ENCODE assay signal across 1 cellular context in the genomic region with DNA sequence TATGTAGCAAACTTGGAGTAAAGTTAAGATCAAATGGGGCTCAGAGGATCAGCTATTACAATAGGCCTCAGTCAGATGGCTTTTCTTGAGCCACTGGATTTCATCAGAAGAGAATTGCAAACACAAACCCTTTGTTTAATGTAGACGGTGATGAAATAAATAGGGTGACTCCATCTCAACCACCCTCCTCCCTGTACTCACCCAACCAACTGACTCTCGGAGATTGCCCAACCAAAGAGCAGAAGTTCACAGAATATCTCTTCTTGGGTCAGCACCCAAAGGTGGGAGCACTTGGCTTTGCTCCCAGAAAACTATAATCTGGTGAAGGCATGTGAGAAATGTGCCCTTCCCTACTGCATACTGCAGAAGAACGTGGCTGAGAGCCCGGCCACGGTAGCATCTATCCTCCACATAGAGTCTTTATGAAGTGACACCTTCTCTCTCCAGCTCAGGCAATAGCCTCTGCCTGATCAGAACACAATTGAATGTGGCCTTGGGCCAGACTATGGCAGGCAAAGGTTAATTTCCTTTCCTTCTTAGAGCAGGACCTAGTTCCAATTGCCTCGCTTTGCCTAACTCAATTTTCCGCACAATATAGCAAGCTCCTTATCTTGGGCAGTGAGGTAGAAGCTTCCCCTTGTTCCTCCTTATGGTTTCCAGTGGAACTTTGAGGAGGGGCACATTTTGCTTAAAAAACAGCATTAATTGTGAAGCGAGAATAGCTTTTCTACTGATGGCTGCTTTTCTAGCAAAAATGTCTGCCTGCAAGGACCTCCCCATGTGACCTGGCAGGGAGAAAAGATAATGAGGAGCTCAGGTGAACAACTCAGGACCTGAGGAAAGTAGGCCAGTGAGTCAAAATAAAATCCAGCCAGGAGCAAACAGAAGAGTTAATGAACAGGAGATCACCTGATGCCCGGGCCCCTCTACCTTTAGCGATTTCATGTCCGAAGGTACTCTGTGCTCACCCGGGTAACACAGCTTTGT.
TF ChIP-seq lines count a peak whose summit lies in the region.

No MANE protein-coding gene starts in this region.

TF ChIP-seq in K562, 482 proteins besides CTCF, POLR2A, EP300 and RAD21 (continued from another document and continues in another):
- TF ChIP-seq, protein P1, sequence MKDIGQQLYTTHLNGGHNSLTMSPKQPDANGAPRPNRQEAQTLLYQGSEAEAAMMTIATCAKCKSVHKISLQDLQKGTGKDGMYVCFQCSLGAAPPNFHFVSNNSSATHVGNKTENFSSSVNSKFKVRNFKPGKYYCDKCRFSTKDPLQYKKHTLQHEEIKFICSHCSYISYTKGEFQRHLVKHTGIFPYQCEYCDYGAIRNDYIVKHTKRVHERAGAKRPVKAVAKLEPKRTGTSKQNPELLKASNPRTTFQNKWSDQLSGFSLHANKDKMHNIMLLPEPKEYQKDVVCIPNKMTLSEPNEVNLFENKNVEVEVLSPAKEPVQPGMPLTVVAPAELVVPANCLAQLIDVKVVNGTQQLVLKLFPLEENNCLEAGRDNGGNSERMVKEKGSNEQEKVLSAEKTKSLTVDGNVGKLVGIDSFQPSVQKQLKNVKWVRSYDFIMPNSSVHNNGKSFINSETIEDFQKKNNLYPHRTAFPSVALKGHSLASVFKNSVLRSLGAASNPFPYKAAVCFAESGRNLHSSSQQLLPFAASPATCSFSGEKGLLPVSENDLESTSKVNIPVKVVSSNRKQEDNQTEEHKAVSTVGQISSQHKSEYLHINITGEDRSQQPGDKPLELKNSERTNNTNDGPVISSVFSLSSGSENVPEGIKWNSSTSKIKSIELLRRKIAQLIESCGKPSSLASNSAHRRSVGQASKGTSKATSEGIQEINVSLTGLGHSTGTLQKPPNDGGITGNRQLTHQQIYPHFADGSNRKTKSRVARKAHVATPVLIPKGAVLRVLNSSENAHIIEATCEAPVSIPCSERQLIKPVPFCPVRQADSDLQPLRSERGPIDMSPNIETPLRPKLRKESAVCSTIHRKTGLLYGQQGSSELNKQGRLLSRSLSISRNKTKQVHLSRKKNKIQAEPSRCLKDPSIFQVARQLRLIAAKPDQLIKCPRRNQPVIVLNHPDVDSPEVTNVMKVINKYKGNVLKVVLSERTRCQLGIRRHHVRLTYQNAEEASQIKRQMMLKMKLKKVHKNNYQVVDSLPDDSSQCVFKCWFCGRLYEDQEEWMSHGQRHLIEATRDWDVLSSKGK (CRISPR knock-in tag; IDR thresholded peaks at IDR 0.05), result no peak
- TF ChIP-seq ZNF589 (CRISPR knock-in tag; IDR thresholded peaks at IDR 0.05; ENCODE audit: low read depth) (no peak), SIX5 (IDR thresholded peaks at IDR 0.05; ENCODE audit: borderline replicate concordance in 1 of 2, insufficient read depth in 1 of 2, low read depth in 1 of 2, low read length in 2 of 2) (no peak), ZNF707 (CRISPR knock-in tag; conservative IDR thresholded peaks at IDR 0.05) (peak; percentile 76; the same call in 1 of the 2 replicates), ATF7 (IDR thresholded peaks at IDR 0.05) (0 out of 2 replicates have a peak, but pooled peaks have one; percentile 34), POLR2G (IDR thresholded peaks at IDR 0.05; ENCODE audit: low read depth, low read length) (no peak), SMARCA4 (IDR thresholded peaks at IDR 0.05) (peak; percentile 75; the same call in 1 of the 2 replicates), ZNF431 (CRISPR knock-in tag; IDR thresholded peaks at IDR 0.05) (no peak), CCAR2 (IDR thresholded peaks at IDR 0.05; ENCODE audit: low read depth, low read length) (no peak), PURB (CRISPR knock-in tag; IDR thresholded peaks at IDR 0.05; ENCODE audit: low read depth) (no peak), HDAC1 (IDR thresholded peaks at IDR 0.05) (peak in 1 of 2 experiments; percentile 60; a peak in 1 of 4 replicates), ARNT (IDR thresholded peaks at IDR 0.05) (peak in 1 of 2 experiments; percentile 59; a peak in 1 of 4 replicates), ZNF764 (CRISPR knock-in tag; IDR thresholded peaks at IDR 0.05; ENCODE audit: low read depth) (no peak), MEF2D (tag; conservative IDR thresholded peaks at IDR 0.05; ENCODE audit: low read depth) (no peak), LARP7 (IDR thresholded peaks at IDR 0.05) (no peak), CEBPB (tag; IDR thresholded peaks at IDR 0.05) (peak; percentile 98), NRF1 (conservative IDR thresholded peaks at IDR 0.05 in 1 of 2, IDR thresholded peaks at IDR 0.05 in 1 of 2) (no peak), ELF4 (CRISPR knock-in tag; IDR thresholded peaks at IDR 0.05) (0 out of 2 replicates have a peak, but pooled peaks have one; percentile 53), SLC30A9 (CRISPR knock-in tag; IDR thresholded peaks at IDR 0.05) (no peak), BHLHE40 (IDR thresholded peaks at IDR 0.05; ENCODE audit: low read length) (peak; percentile 78), MTA3 (IDR thresholded peaks at IDR 0.05; ENCODE audit: borderline replicate concordance) (peak; percentile 71), ZNF197 (CRISPR knock-in tag; IDR thresholded peaks at IDR 0.05; ENCODE audit: low read depth) (no peak)
- TF ChIP-seq, protein P2, sequence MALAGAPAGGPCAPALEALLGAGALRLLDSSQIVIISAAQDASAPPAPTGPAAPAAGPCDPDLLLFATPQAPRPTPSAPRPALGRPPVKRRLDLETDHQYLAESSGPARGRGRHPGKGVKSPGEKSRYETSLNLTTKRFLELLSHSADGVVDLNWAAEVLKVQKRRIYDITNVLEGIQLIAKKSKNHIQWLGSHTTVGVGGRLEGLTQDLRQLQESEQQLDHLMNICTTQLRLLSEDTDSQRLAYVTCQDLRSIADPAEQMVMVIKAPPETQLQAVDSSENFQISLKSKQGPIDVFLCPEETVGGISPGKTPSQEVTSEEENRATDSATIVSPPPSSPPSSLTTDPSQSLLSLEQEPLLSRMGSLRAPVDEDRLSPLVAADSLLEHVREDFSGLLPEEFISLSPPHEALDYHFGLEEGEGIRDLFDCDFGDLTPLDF (CRISPR knock-in tag; IDR thresholded peaks at IDR 0.05), result no peak
- TF ChIP-seq, protein P3, sequence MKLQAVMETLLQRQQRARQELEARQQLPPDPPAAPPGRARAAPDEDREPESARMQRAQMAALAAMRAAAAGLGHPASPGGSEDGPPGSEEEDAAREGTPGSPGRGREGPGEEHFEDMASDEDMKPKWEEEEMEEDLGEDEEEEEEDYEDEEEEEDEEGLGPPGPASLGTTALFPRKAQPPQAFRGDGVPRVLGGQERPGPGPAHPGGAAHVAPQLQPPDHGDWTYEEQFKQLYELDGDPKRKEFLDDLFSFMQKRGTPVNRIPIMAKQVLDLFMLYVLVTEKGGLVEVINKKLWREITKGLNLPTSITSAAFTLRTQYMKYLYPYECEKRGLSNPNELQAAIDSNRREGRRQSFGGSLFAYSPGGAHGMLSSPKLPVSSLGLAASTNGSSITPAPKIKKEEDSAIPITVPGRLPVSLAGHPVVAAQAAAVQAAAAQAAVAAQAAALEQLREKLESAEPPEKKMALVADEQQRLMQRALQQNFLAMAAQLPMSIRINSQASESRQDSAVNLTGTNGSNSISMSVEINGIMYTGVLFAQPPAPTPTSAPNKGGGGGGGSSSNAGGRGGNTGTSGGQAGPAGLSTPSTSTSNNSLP (IDR thresholded peaks at IDR 0.05; ENCODE audit: borderline replicate concordance, low read depth, low read length), result no peak
- TF ChIP-seq, protein P4, sequence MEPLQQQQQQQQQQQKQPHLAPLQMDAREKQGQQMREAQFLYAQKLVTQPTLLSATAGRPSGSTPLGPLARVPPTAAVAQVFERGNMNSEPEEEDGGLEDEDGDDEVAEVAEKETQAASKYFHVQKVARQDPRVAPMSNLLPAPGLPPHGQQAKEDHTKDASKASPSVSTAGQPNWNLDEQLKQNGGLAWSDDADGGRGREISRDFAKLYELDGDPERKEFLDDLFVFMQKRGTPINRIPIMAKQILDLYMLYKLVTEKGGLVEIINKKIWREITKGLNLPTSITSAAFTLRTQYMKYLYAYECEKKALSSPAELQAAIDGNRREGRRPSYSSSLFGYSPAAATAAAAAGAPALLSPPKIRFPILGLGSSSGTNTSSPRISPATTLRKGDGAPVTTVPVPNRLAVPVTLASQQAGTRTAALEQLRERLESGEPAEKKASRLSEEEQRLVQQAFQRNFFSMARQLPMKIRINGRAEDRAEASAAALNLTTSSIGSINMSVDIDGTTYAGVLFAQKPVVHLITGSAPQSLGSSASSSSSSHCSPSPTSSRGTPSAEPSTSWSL (CRISPR knock-in tag; IDR thresholded peaks at IDR 0.05; ENCODE audit: borderline replicate concordance), result no peak
- TF ChIP-seq, protein P5, sequence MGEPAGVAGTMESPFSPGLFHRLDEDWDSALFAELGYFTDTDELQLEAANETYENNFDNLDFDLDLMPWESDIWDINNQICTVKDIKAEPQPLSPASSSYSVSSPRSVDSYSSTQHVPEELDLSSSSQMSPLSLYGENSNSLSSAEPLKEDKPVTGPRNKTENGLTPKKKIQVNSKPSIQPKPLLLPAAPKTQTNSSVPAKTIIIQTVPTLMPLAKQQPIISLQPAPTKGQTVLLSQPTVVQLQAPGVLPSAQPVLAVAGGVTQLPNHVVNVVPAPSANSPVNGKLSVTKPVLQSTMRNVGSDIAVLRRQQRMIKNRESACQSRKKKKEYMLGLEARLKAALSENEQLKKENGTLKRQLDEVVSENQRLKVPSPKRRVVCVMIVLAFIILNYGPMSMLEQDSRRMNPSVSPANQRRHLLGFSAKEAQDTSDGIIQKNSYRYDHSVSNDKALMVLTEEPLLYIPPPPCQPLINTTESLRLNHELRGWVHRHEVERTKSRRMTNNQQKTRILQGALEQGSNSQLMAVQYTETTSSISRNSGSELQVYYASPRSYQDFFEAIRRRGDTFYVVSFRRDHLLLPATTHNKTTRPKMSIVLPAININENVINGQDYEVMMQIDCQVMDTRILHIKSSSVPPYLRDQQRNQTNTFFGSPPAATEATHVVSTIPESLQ (CRISPR knock-in tag; IDR thresholded peaks at IDR 0.05), result no peak
- TF ChIP-seq, protein P6, sequence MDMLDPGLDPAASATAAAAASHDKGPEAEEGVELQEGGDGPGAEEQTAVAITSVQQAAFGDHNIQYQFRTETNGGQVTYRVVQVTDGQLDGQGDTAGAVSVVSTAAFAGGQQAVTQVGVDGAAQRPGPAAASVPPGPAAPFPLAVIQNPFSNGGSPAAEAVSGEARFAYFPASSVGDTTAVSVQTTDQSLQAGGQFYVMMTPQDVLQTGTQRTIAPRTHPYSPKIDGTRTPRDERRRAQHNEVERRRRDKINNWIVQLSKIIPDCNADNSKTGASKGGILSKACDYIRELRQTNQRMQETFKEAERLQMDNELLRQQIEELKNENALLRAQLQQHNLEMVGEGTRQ (CRISPR knock-in tag; IDR thresholded peaks at IDR 0.05), result 0 out of 2 replicates have a peak, but pooled peaks have one; percentile 3
- TF ChIP-seq, protein P7, sequence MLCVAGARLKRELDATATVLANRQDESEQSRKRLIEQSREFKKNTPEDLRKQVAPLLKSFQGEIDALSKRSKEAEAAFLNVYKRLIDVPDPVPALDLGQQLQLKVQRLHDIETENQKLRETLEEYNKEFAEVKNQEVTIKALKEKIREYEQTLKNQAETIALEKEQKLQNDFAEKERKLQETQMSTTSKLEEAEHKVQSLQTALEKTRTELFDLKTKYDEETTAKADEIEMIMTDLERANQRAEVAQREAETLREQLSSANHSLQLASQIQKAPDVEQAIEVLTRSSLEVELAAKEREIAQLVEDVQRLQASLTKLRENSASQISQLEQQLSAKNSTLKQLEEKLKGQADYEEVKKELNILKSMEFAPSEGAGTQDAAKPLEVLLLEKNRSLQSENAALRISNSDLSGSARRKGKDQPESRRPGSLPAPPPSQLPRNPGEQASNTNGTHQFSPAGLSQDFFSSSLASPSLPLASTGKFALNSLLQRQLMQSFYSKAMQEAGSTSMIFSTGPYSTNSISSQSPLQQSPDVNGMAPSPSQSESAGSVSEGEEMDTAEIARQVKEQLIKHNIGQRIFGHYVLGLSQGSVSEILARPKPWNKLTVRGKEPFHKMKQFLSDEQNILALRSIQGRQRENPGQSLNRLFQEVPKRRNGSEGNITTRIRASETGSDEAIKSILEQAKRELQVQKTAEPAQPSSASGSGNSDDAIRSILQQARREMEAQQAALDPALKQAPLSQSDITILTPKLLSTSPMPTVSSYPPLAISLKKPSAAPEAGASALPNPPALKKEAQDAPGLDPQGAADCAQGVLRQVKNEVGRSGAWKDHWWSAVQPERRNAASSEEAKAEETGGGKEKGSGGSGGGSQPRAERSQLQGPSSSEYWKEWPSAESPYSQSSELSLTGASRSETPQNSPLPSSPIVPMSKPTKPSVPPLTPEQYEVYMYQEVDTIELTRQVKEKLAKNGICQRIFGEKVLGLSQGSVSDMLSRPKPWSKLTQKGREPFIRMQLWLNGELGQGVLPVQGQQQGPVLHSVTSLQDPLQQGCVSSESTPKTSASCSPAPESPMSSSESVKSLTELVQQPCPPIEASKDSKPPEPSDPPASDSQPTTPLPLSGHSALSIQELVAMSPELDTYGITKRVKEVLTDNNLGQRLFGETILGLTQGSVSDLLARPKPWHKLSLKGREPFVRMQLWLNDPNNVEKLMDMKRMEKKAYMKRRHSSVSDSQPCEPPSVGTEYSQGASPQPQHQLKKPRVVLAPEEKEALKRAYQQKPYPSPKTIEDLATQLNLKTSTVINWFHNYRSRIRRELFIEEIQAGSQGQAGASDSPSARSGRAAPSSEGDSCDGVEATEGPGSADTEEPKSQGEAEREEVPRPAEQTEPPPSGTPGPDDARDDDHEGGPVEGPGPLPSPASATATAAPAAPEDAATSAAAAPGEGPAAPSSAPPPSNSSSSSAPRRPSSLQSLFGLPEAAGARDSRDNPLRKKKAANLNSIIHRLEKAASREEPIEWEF (CRISPR knock-in tag; IDR thresholded peaks at IDR 0.05), result 0 out of 2 replicates have a peak, but pooled peaks have one; percentile 52
- TF ChIP-seq, protein P8, sequence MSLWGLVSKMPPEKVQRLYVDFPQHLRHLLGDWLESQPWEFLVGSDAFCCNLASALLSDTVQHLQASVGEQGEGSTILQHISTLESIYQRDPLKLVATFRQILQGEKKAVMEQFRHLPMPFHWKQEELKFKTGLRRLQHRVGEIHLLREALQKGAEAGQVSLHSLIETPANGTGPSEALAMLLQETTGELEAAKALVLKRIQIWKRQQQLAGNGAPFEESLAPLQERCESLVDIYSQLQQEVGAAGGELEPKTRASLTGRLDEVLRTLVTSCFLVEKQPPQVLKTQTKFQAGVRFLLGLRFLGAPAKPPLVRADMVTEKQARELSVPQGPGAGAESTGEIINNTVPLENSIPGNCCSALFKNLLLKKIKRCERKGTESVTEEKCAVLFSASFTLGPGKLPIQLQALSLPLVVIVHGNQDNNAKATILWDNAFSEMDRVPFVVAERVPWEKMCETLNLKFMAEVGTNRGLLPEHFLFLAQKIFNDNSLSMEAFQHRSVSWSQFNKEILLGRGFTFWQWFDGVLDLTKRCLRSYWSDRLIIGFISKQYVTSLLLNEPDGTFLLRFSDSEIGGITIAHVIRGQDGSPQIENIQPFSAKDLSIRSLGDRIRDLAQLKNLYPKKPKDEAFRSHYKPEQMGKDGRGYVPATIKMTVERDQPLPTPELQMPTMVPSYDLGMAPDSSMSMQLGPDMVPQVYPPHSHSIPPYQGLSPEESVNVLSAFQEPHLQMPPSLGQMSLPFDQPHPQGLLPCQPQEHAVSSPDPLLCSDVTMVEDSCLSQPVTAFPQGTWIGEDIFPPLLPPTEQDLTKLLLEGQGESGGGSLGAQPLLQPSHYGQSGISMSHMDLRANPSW (CRISPR knock-in tag; IDR thresholded peaks at IDR 0.05), result no peak
- TF ChIP-seq, protein P9, sequence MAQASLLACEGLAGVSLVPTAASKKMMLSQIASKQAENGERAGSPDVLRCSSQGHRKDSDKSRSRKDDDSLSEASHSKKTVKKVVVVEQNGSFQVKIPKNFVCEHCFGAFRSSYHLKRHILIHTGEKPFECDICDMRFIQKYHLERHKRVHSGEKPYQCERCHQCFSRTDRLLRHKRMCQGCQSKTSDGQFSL (CRISPR knock-in tag; IDR thresholded peaks at IDR 0.05), result no peak
- TF ChIP-seq, protein P9 (tag; IDR thresholded peaks at IDR 0.05), result no peak
